ENCODE assay signal across 13 cellular contexts in genomic region chr16:66714062-66714461, GRCh38.
"Had no signal": no experiment of that assay in that cellular context is flagged by ENCODE, and none has a peak within 500 bp of the region (broad histone marks: within the 10 kb centered on the region; RNA-seq: fewer than 3 reads in every experiment).

No MANE protein-coding gene starts in this region.

- H3K36me3 ChIP-seq: uterus had no signal

- H3K27me3 ChIP-seq: esophagus muscularis mucosa, upper lobe of left lung, uterus had no signal

- H3K27ac ChIP-seq: epithelial cell of prostate, esophagus muscularis mucosa, upper lobe of left lung, uterus had no signal

- H3K4me1 ChIP-seq: esophagus muscularis mucosa, uterus had no signal

- H3K4me2 ChIP-seq: smooth muscle cell had no signal

- FAIRE-seq: endometrium, islet of Langerhans had no signal

- DNase-seq: effector memory CD4-positive, alpha-beta T cell; hippocampal formation; natural killer cell; stimulated activated CD4-positive, alpha-beta T cell treated with anti-CD3 and anti-CD28 coated beads, Interleukin-2, amount 100 ng/mL, for 48 hours; stimulated activated naive CD4-positive, alpha-beta T cell treated with Interleukin-2 at 50 U/mL for 16 hours; upper lobe of left lung; uterus had no signal

- H3K9me3 ChIP-seq: esophagus muscularis mucosa, mucosa of descending colon, upper lobe of left lung had no signal

- ATAC-seq: natural killer cell had no signal

- H3K4me3 ChIP-seq: esophagus muscularis mucosa, mucosa of descending colon, smooth muscle cell, upper lobe of left lung, uterus had no signal
